ENCODE assay signal across 1 cellular context in the genomic region with DNA sequence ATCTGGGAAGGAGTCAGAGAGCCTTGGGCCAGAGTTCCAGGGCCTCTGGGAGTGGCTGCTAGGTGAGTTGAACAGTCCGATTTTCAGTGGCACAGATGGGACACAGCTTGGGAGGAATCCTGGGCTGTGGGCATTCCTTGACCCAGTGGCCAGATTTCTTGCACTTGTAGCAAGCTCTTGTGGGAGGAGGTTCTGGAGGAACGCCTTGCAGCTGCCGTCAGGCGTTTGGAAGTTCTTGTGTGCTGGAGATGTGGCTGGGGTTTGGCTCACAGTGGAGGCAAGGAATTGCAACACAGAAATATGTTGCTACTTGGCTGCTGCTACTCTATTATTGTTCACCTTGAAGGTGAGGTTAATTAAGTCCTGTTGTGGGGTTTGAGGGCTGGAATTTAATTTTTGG. TPM values are rescaled to one million over a fixed set of nuclear protein-coding genes. Genes with fewer than 3 reads are reported as not detected.
"Had no signal": no experiment of that assay in that cellular context is flagged by ENCODE, and none has a peak within 500 bp of the region (broad histone marks: within the 10 kb centered on the region; RNA-seq: fewer than 3 reads in every experiment).

No MANE protein-coding gene starts in this region.

RNA-seq across cellular contexts. Expression of a gene that starts 39.8 kb away (rescaled TPM):
- total RNA-seq: PC-3 had no signal
